ENCODE assay signal across 8 cellular contexts in genomic region chr7:157009778-157010587, GRCh38. TPM values are rescaled to one million over a fixed set of nuclear protein-coding genes. Genes with fewer than 3 reads are reported as not detected.
DNase-seq lines count a peak whose midpoint lies in the region; ATAC-seq and TF ChIP-seq lines count a peak whose summit lies in the region.

No MANE protein-coding gene starts in this region.

- H3K4me1 ChIP-seq in DOHH2 (ENCODE audit: control insufficient read depth, low read length) (peaks cover 13% of the 10 kb centered on the region), osteoblast (ENCODE audit: insufficient read depth, low read length) (no peaks in the 10 kb centered on the region)

- no peaks in the 10 kb centered on the region for H3K9me3 ChIP-seq in DOHH2 (ENCODE audit: control insufficient read depth, insufficient read depth, low read length)
- H3K9me3 ChIP-seq in osteoblast (ENCODE audit: low read depth, low read length) = no peaks in the 10 kb centered on the region

- H2AFZ ChIP-seq in osteoblast (ENCODE audit: low read length) = no peak overlapping the region

- peak; percentile 19 for ATAC-seq in GM19467 (IDR thresholded peaks at IDR 0.05; ENCODE audit: unreplicated experiment)
- peak; percentile 15 for ATAC-seq in HG03460 (IDR thresholded peaks at IDR 0.05; ENCODE audit: unreplicated experiment)

- H3F3A ChIP-seq in DOHH2 (ENCODE audit: control insufficient read depth, insufficient read depth) = no peaks in the 10 kb centered on the region

- H3K4me1 Mint-ChIP-seq in chondrocyte (ENCODE audit: low read depth) = peaks cover 6% of the 10 kb centered on the region

- no peaks in the 10 kb centered on the region for H3K9me3 Mint-ChIP-seq in chondrocyte (ENCODE audit: low read depth)

- no peak overlapping the region for H3K27ac Mint-ChIP-seq in chondrocyte (ENCODE audit: unreplicated experiment)

- H3K27ac ChIP-seq in DOHH2 (ENCODE audit: low read depth, low read length) = no peak overlapping the region
- no peak overlapping the region for H3K27ac ChIP-seq in osteoblast (ENCODE audit: low read depth, low read length)

- H3K27me3 ChIP-seq in DOHH2 (ENCODE audit: control insufficient read depth, low read length) (peaks cover 70% of the 10 kb centered on the region), osteoblast (ENCODE audit: insufficient read depth, low read length) (peaks cover 94% of the 10 kb centered on the region)

- H3K9me2 ChIP-seq in DOHH2 (replicated peaks; ENCODE audit: control insufficient read depth, low read length) = no peaks in the 10 kb centered on the region

- peaks cover 68% of the 10 kb centered on the region for H3K27me3 Mint-ChIP-seq in chondrocyte (ENCODE audit: low read depth)

- H3K36me3 ChIP-seq in DOHH2 (ENCODE audit: control insufficient read depth, low read length) (no peaks in the 10 kb centered on the region), osteoblast (ENCODE audit: insufficient read depth, low read length) (no peaks in the 10 kb centered on the region)

- peak overlapping the region; percentile 76 for H3K4me2 ChIP-seq in DOHH2 (ENCODE audit: low read length)
- H3K4me2 ChIP-seq in osteoblast (ENCODE audit: insufficient read depth, low read length) = no peak overlapping the region

- no peaks in the 10 kb centered on the region; the same call in 1 of the 2 replicates for H4K20me1 ChIP-seq in DOHH2 (ENCODE audit: control insufficient read depth, insufficient read depth, low read depth, low read length)
- H4K20me1 ChIP-seq in osteoblast (ENCODE audit: insufficient read depth, low read length) = no peaks in the 10 kb centered on the region

- DNase-seq in chondrocyte (ENCODE audit: low spot score) = peak; percentile 40
- DNase-seq in osteoblast (ENCODE audit: insufficient read length, low spot score, missing footprints) = peak; percentile 88
- no peak for DNase-seq in SKM-1 treated with dmso at 0.1 percent for 144 hours (lab: John Stamatoyannopoulos, UW; ENCODE audit: unreplicated experiment)
- DNase-seq in stimulated activated CD4-positive, alpha-beta T cell treated with anti-CD3 and anti-CD28 coated beads, Interleukin-1b, Interleukin-23, amount 100 ng/mL, for 48 hours = no peak
- no peak for DNase-seq in occipital lobe (lab: John Stamatoyannopoulos, UW)

- H3K4me3 Mint-ChIP-seq in chondrocyte (ENCODE audit: unreplicated experiment) = peak overlapping the region; percentile 47

- H3K79me2 ChIP-seq in DOHH2 (ENCODE audit: control insufficient read depth, low read length) = no peaks in the 10 kb centered on the region
- no peaks in the 10 kb centered on the region for H3K79me2 ChIP-seq in osteoblast (ENCODE audit: insufficient read depth, low read length)

- H3K4me3 ChIP-seq in DOHH2 (ENCODE audit: low read length) = peak overlapping the region; percentile 70
- H3K4me3 ChIP-seq in osteoblast (ENCODE audit: insufficient read depth, low read length) = no peak overlapping the region

- H3K36me3 Mint-ChIP-seq in chondrocyte (ENCODE audit: low read depth) = no peaks in the 10 kb centered on the region

- TF ChIP-seq CTCF in DOHH2 (IDR thresholded peaks at IDR 0.05; ENCODE audit: low read depth, low read length, poor library complexity, severe bottlenecking) (no peak), chondrocyte (IDR thresholded peaks at IDR 0.05) (no peak), osteoblast (IDR thresholded peaks at IDR 0.05; ENCODE audit: extremely low read depth, low read depth, low read length) (no peak)

RNA-seq across cellular contexts. Expression of gene MNX1, which starts 0.5 kb away (rescaled TPM):
- total RNA-seq in chondrocyte (not detected in 3 replicates), osteoblast (not detected in 2 replicates), occipital lobe (not detected)

Comparison
In these comparisons a context has a peak if more than half of its experiments do, and no peak if none do; other contexts are left out.
1. DNase-seq: peak in chondrocyte (single experiment) and osteoblast (single experiment); none in SKM-1 treated with dmso at 0.1 percent for 144 hours (single experiment), stimulated activated CD4-positive, alpha-beta T cell treated with anti-CD3 and anti-CD28 coated beads, Interleukin-1b, Interleukin-23, amount 100 ng/mL, for 48 hours (single experiment) and occipital lobe (single experiment).